25 cellular contexts compared by ENCODE assay signal in genomic region chr20:30812739-30813411, GRCh38.
DNase-seq lines count a peak whose midpoint lies in the region; ATAC-seq and TF ChIP-seq lines count a peak whose summit lies in the region.
"Had no signal": no experiment of that assay in that cellular context is flagged by ENCODE, and none has a peak within 500 bp of the region (broad histone marks: within the 10 kb centered on the region; RNA-seq: fewer than 3 reads in every experiment).

No MANE protein-coding gene starts in this region.

- H3K27me3 ChIP-seq in RWPE2 (ENCODE audit: insufficient read depth, poor library complexity, severe bottlenecking) (no peaks in the 10 kb centered on the region), osteoblast (ENCODE audit: insufficient read depth, low read length) (no peaks in the 10 kb centered on the region)
- H3K27me3 ChIP-seq: MG63 had no signal

- no peak overlapping the region for H3K4me3 ChIP-seq in RWPE2 (ENCODE audit: severe bottlenecking)
- H3K4me3 ChIP-seq in osteoblast (ENCODE audit: insufficient read depth, low read length) = no peak overlapping the region
- H3K4me3 ChIP-seq in mucosa of descending colon = no peak overlapping the region
- H3K4me3 ChIP-seq: MG63, PC-9 had no signal

- no peaks in the 10 kb centered on the region for H3K36me3 ChIP-seq in RWPE2 (ENCODE audit: low read depth)
- no peaks in the 10 kb centered on the region for H3K36me3 ChIP-seq in osteoblast (ENCODE audit: insufficient read depth, low read length)
- no peaks in the 10 kb centered on the region for H3K36me3 ChIP-seq in mucosa of descending colon (ENCODE audit: low read depth)
- H3K36me3 ChIP-seq: MG63 had no signal

- TF ChIP-seq CTCF in GM13976 (IDR thresholded peaks at IDR 0.05; ENCODE audit: borderline replicate concordance, control extremely low read depth, extremely low read depth, insufficient read depth, missing control alignments) = no peak
- TF ChIP-seq CTCF in RWPE2 (IDR thresholded peaks at IDR 0.05; ENCODE audit: poor library complexity, severe bottlenecking) = no peak
- TF ChIP-seq CTCF in osteoblast (IDR thresholded peaks at IDR 0.05; ENCODE audit: extremely low read depth, low read depth, low read length) = no peak
- TF ChIP-seq CTCF in mucosa of descending colon (IDR thresholded peaks at IDR 0.05) = no peak

- H3K9me3 ChIP-seq in RWPE2 (ENCODE audit: severe bottlenecking) (peaks cover 6% of the 10 kb centered on the region), osteoblast (ENCODE audit: low read depth, low read length) (no peaks in the 10 kb centered on the region), mucosa of descending colon (peaks cover 41% of the 10 kb centered on the region)
- H3K9me3 ChIP-seq: Caco-2, MG63 had no signal

- no peak overlapping the region for H3K4me2 ChIP-seq in osteoblast (ENCODE audit: insufficient read depth, low read length)
- H3K4me2 ChIP-seq: PC-9 had no signal

- H4K20me1 ChIP-seq in osteoblast (ENCODE audit: insufficient read depth, low read length) = no peaks in the 10 kb centered on the region

- no peak overlapping the region for H2AFZ ChIP-seq in osteoblast (ENCODE audit: low read length)
- H2AFZ ChIP-seq: PC-9 had no signal

- in situ Hi-C loops in GM13976 (cut with MboI; ENCODE audit: low sequenced_read_pairs, unreplicated experiment) = no loop called here

- no peaks in the 10 kb centered on the region for H3K79me2 ChIP-seq in osteoblast (ENCODE audit: insufficient read depth, low read length)

- DNase-seq in DMS53 (lab: John Stamatoyannopoulos, UW) (peak; percentile 8), DMS53 treated with DMSO at 0.1 percent for 48 hours (lab: John Stamatoyannopoulos, UW; ENCODE audit: unreplicated experiment) (no peak), GM13976 (ENCODE audit: low spot score) (peak; percentile 32), RWPE2 (ENCODE audit: low spot score) (peak; percentile 86), osteoblast (ENCODE audit: insufficient read length, low spot score, missing footprints) (peak; percentile 69), iPS-NIHi7 (ENCODE audit: extremely low spot score) (no peak), mucosa of descending colon (no peak), MV-4-11 (lab: John Stamatoyannopoulos, UW) (no peak)
- DNase-seq: Caco-2, DMS 273 treated with DMSO at 0.1 percent for 48 hours, DND-41, KBM-7, MG63, NCI-H1048, NCI-H1417, NCI-H1694, NCI-H2029 treated with DMSO at 0.1 percent for 48 hours, NCI-H526 treated with DMSO at 0.1 percent for 48 hours, PC-9, SHP77, SW 1271 had no signal

- H3K4me1 ChIP-seq in RWPE2 (ENCODE audit: insufficient read depth, poor library complexity, severe bottlenecking) (no peaks in the 10 kb centered on the region), osteoblast (ENCODE audit: insufficient read depth, low read length) (no peaks in the 10 kb centered on the region), mucosa of descending colon (ENCODE audit: low read depth) (no peaks in the 10 kb centered on the region)
- H3K4me1 ChIP-seq: Caco-2 had no signal

- H3K27ac ChIP-seq in RWPE2 (ENCODE audit: poor library complexity, severe bottlenecking) = no peak overlapping the region
- H3K27ac ChIP-seq in osteoblast (ENCODE audit: low read depth, low read length) = no peak overlapping the region
- H3K27ac ChIP-seq: 22Rv1, C4-2B, PC-9 had no signal

- ATAC-seq in RWPE2 (ENCODE audit: low read depth) (no peak), mucosa of descending colon (no peak)
- ATAC-seq: CD8-positive, alpha-beta T cell; T-helper 17 cell had no signal

- intact Hi-C loops in mucosa of descending colon (cut with DNase I, micrococcal nuclease) = no loop called here

Comparison
In these comparisons a context has a peak if more than half of its experiments do, and no peak if none do; other contexts are left out.
1. DNase-seq: peak in DMS53 (single experiment), GM13976 (single experiment), RWPE2 (single experiment) and osteoblast (single experiment); none in DMS53 treated with DMSO at 0.1 percent for 48 hours (single experiment), iPS-NIHi7 (single experiment), mucosa of descending colon (0 of 3) and MV-4-11 (single experiment).